In the genomic region with DNA sequence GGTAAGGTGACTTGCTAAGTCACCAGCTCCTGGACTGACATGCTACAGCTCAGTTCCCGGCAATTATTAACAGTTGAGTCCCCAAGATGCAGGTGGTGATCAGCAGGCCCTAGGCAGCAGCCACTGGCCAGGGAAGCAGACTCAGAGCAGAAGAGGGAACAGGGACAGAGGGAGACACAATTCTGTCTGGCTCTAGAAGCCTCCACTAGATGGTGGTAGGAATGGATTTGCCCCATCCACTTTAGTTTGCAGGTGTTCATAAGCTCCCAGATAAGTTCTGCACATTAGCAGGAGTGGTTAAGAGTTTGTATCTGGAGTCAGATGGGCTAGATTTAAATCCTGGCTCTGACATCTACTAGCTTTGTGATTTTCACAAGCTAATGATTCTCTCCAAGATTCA, we compare ENCODE assay signal across 18 cellular contexts.
"Had no signal": no experiment of that assay in that cellular context is flagged by ENCODE, and none has a peak within 500 bp of the region (broad histone marks: within the 10 kb centered on the region; RNA-seq: fewer than 3 reads in every experiment).

No MANE protein-coding gene starts in this region.

- H3K27ac Mint-ChIP-seq: activated B cell treated with CpG ODN at 0.5 μM for 24 hours; activated CD4-positive, alpha-beta T cell treated with anti-CD3 and anti-CD28 coated beads, Interleukin-2, amount 10 ng/mL, durations not matched to agents 24 days and 14 days; activated naive CD8-positive, alpha-beta T cell treated with anti-CD3 and anti-CD28 coated beads, Interleukin-2, amount 10 ng/mL, durations not matched to agents 7 days and 5 days; stimulated activated naive CD8-positive, alpha-beta T cell treated with anti-CD3 and anti-CD28 coated beads, Interleukin-15, amount 100 ng/mL, for 72 hours; T-helper 1 cell treated with Interleukin-12 subunit alpha and Interleukin-12 subunit beta and Interleukin-4 antibody, amounts not matched to agents 30 μg/mL and 1 μg/mL, for 36 hours had no signal

- H3K4me1 Mint-ChIP-seq: activated B cell treated with CpG ODN at 0.5 μM for 24 hours; stimulated activated naive CD8-positive, alpha-beta T cell treated with anti-CD3 and anti-CD28 coated beads, Interleukin-15, amount 100 ng/mL, for 72 hours had no signal

- H3K27me3 ChIP-seq: breast epithelium, dorsolateral prefrontal cortex, esophagus muscularis mucosa, left lung, pancreas, testis, upper lobe of right lung had no signal

- H3K9me3 Mint-ChIP-seq: activated B cell treated with CpG ODN at 0.5 μM for 24 hours; activated CD4-positive, alpha-beta T cell treated with anti-CD3 and anti-CD28 coated beads, Interleukin-2, amount 10 ng/mL, durations not matched to agents 24 days and 14 days; activated naive CD8-positive, alpha-beta T cell treated with anti-CD3 and anti-CD28 coated beads, Interleukin-2, amount 10 ng/mL, durations not matched to agents 7 days and 5 days; stimulated activated naive CD8-positive, alpha-beta T cell treated with anti-CD3 and anti-CD28 coated beads, Interleukin-15, amount 100 ng/mL, for 72 hours; T-helper 1 cell treated with Interleukin-12 subunit alpha and Interleukin-12 subunit beta and Interleukin-4 antibody, amounts not matched to agents 30 μg/mL and 1 μg/mL, for 36 hours had no signal

- H3K27me3 Mint-ChIP-seq: activated B cell treated with CpG ODN at 0.5 μM for 24 hours; activated naive CD8-positive, alpha-beta T cell treated with anti-CD3 and anti-CD28 coated beads, Interleukin-2, amount 10 ng/mL, durations not matched to agents 7 days and 5 days; stimulated activated naive CD8-positive, alpha-beta T cell treated with anti-CD3 and anti-CD28 coated beads, Interleukin-15, amount 100 ng/mL, for 72 hours had no signal

- H3K4me1 ChIP-seq: breast epithelium, esophagus muscularis mucosa, pancreas, testis, upper lobe of right lung had no signal

- H3K4me3 Mint-ChIP-seq: activated B cell treated with CpG ODN at 0.5 μM for 24 hours; activated CD4-positive, alpha-beta T cell treated with anti-CD3 and anti-CD28 coated beads, Interleukin-2, amount 10 ng/mL, durations not matched to agents 24 days and 14 days; activated naive CD8-positive, alpha-beta T cell treated with anti-CD3 and anti-CD28 coated beads, Interleukin-2, amount 10 ng/mL, durations not matched to agents 7 days and 5 days; stimulated activated naive CD8-positive, alpha-beta T cell treated with anti-CD3 and anti-CD28 coated beads, Interleukin-15, amount 100 ng/mL, for 72 hours; T-helper 1 cell treated with Interleukin-12 subunit alpha and Interleukin-12 subunit beta and Interleukin-4 antibody, amounts not matched to agents 30 μg/mL and 1 μg/mL, for 36 hours had no signal

- ATAC-seq: left lung; pancreas; stimulated activated naive CD8-positive, alpha-beta T cell treated with anti-CD3 and anti-CD28 coated beads, Interleukin-15, amount 100 ng/mL, for 72 hours; upper lobe of right lung had no signal

- DNase-seq: activated B cell treated with CpG ODN at 0.5 μM for 24 hours; activated CD4-positive, alpha-beta T cell treated with anti-CD3 and anti-CD28 coated beads, Interleukin-2, amount 10 ng/mL, durations not matched to agents 24 days and 14 days; activated effector memory CD4-positive, alpha-beta T cell treated with anti-CD3 and anti-CD28 coated beads, Interleukin-2, amount 50 U/mL, for 16 hours; activated naive CD8-positive, alpha-beta T cell treated with anti-CD3 and anti-CD28 coated beads, Interleukin-2, amount 10 ng/mL, durations not matched to agents 7 days and 5 days; activated T-cell treated with anti-CD3 and anti-CD28 coated beads for 4 hours; anterior cingulate cortex; dorsolateral prefrontal cortex; left lung; mesendoderm; pancreas; stimulated activated CD4-positive, alpha-beta T cell treated with anti-CD3 and anti-CD28 coated beads, Interleukin-15, amount 100 ng/mL, for 24 hours; stimulated activated CD4-positive, alpha-beta T cell treated with anti-CD3 and anti-CD28 coated beads, Interleukin-4, amount 100 ng/mL, for 24 hours; stimulated activated naive CD8-positive, alpha-beta T cell treated with anti-CD3 and anti-CD28 coated beads, Interleukin-15, amount 100 ng/mL, for 72 hours; testis; upper lobe of right lung had no signal

- H3K36me3 ChIP-seq: breast epithelium, esophagus muscularis mucosa, left lung, pancreas, upper lobe of right lung had no signal

- H3K27ac ChIP-seq: breast epithelium, dorsolateral prefrontal cortex, esophagus muscularis mucosa, left lung, pancreas, testis, upper lobe of right lung had no signal

- H3K9me3 ChIP-seq: breast epithelium, esophagus muscularis mucosa, left lung, pancreas, testis, upper lobe of right lung had no signal

- H3K4me3 ChIP-seq: breast epithelium, dorsolateral prefrontal cortex, esophagus muscularis mucosa, left lung, pancreas, testis, upper lobe of right lung had no signal
